Comparison of ENCODE assay signal across 15 cellular contexts in the genomic region with DNA sequence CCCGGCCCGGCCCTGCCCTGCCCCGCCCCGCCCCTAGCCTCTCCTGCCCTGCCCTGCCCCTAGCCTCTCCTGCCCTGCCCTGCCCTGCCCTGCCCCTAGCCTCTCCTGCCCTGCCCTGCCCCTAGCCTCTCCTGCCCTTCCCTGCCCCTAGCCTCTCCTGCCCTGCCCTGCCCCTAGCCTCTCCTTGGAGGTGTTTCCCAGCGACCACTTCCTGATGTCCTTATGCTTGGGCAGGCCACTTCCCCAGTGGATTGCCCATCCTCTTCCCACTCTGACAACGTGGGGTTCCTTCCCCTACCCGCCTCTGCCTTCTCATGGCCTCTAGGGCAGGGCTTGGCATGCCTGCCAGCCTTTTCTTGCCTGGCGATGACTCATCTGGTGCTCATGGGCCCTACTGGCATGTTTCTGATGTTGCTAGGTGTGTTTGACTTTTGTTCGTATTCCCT. TPM values are rescaled to one million over a fixed set of nuclear protein-coding genes. Genes with fewer than 3 reads are reported as not detected.
DNase-seq lines count a peak whose midpoint lies in the region; ATAC-seq and TF ChIP-seq lines count a peak whose summit lies in the region.
"Had no signal": no experiment of that assay in that cellular context is flagged by ENCODE, and none has a peak within 500 bp of the region (broad histone marks: within the 10 kb centered on the region; RNA-seq: fewer than 3 reads in every experiment).

No MANE protein-coding gene starts in this region.

- H3K4me1 Mint-ChIP-seq in activated naive CD4-positive, alpha-beta T cell treated with anti-CD3 and anti-CD28 coated beads, Interleukin-2, amount 10 ng/mL, durations not matched to agents 7 days and 5 days = no peaks in the 10 kb centered on the region
- H3K4me1 Mint-ChIP-seq: WTC11 had no signal

- intact Hi-C loops in posterior vena cava (cut with DNase I) = loop anchor here in 1 of 2 donors (10.0 kb wide), 1 partner anchor 735 kb away; no protein-coding TSS in a partner anchor

- H3K4me3 ChIP-seq in MG63 = no peak overlapping the region
- no peak overlapping the region for H3K4me3 ChIP-seq in duodenal mucosa (ENCODE audit: low read depth in 1 of 2, low read length in 2 of 2)
- H3K4me3 ChIP-seq: tibial artery had no signal

- H3K27me3 Mint-ChIP-seq in activated naive CD4-positive, alpha-beta T cell treated with anti-CD3 and anti-CD28 coated beads, Interleukin-2, amount 10 ng/mL, durations not matched to agents 7 days and 5 days = no peaks in the 10 kb centered on the region

- DNase-seq in Daoy (ENCODE audit: low read depth) (peak; percentile 79), MG63 (peak; percentile 93), omental fat pad (ENCODE audit: low spot score) (no peak), putamen (ENCODE audit: low spot score) (no peak), NCI-H2227 treated with DMSO at 0.1 percent for 48 hours (lab: John Stamatoyannopoulos, UW) (no peak), posterior vena cava (ENCODE audit: low spot score) (no peak)
- no peak for DNase-seq in activated naive CD4-positive, alpha-beta T cell treated with anti-CD3 and anti-CD28 coated beads, Interleukin-2, amount 10 ng/mL, durations not matched to agents 7 days and 5 days
- DNase-seq: activated T-cell treated with anti-CD3 and anti-CD28 coated beads, Interleukin-2, amount 50 U/mL, for 4 hours; foreskin melanocyte; NCI-H1694 treated with DMSO at 0.1 percent for 48 hours; OCI-M1 had no signal

- H3K9ac ChIP-seq in duodenal mucosa (ENCODE audit: low read depth in 1 of 2, low read length in 2 of 2) = no peak overlapping the region

- no peaks in the 10 kb centered on the region for H3K9me3 ChIP-seq in MG63
- H3K9me3 ChIP-seq in duodenal mucosa (ENCODE audit: control insufficient read depth in 1 of 2, low read length in 2 of 2) = no peaks in the 10 kb centered on the region
- H3K9me3 ChIP-seq: tibial artery had no signal

- H3K36me3 ChIP-seq in MG63 (no peaks in the 10 kb centered on the region), duodenal mucosa (ENCODE audit: control insufficient read depth in 1 of 2, insufficient read depth in 2 of 2, low read length in 2 of 2) (peaks cover 5 to 42% of the 10 kb centered on the region in 2 donors)

- no peak for TF ChIP-seq CTCF in omental fat pad (IDR thresholded peaks at IDR 0.05)

- no peaks in the 10 kb centered on the region for H3K27me3 ChIP-seq in MG63
- H3K27me3 ChIP-seq in duodenal mucosa (ENCODE audit: control insufficient read depth in 1 of 2, insufficient read depth in 2 of 2, low read length in 2 of 2) = no peaks in the 10 kb centered on the region
- H3K27me3 ChIP-seq: tibial artery had no signal

- H3K9me3 Mint-ChIP-seq in activated naive CD4-positive, alpha-beta T cell treated with anti-CD3 and anti-CD28 coated beads, Interleukin-2, amount 10 ng/mL, durations not matched to agents 7 days and 5 days = no peaks in the 10 kb centered on the region
- H3K9me3 Mint-ChIP-seq: activated T-cell treated with anti-CD3 and anti-CD28 coated beads, Interleukin-2, amount 50 U/mL, for 4 hours; WTC11 had no signal

- no peak overlapping the region for H3K4me3 Mint-ChIP-seq in activated naive CD4-positive, alpha-beta T cell treated with anti-CD3 and anti-CD28 coated beads, Interleukin-2, amount 10 ng/mL, durations not matched to agents 7 days and 5 days
- H3K4me3 Mint-ChIP-seq: activated T-cell treated with anti-CD3 and anti-CD28 coated beads, Interleukin-2, amount 50 U/mL, for 4 hours; WTC11 had no signal

- CTCF ChIA-PET in activated naive CD4-positive, alpha-beta T cell treated with anti-CD3 and anti-CD28 coated beads, Interleukin-2, amount 10 ng/mL, durations not matched to agents 7 days and 5 days (lab: Charles Lee) = interaction anchor here (1.2 to 1.6 kb wide), 2 partner anchors 15 to 170 kb away, joined by 3 to 6 read pairs; no protein-coding TSS in a partner anchor

- peak overlapping the region; percentile 68 for H3K27ac ChIP-seq in duodenal mucosa (ENCODE audit: low read depth, low read length)
- H3K27ac ChIP-seq: tibial artery had no signal

- H3K4me1 ChIP-seq in duodenal mucosa (ENCODE audit: control insufficient read depth in 1 of 2, insufficient read depth in 2 of 2, low read length in 2 of 2) = peaks cover 0 to 9% of the 10 kb centered on the region in 2 donors
- H3K4me1 ChIP-seq: tibial artery had no signal

- peak; percentile 72 for ATAC-seq in omental fat pad (ENCODE audit: low FRiP score)
- ATAC-seq: activated T-cell treated with anti-CD3 and anti-CD28 coated beads, Interleukin-2, amount 50 U/mL, for 4 hours; left lobe of liver; WTC11 had no signal

- no peak overlapping the region for H3K27ac Mint-ChIP-seq in activated naive CD4-positive, alpha-beta T cell treated with anti-CD3 and anti-CD28 coated beads, Interleukin-2, amount 10 ng/mL, durations not matched to agents 7 days and 5 days
- H3K27ac Mint-ChIP-seq: WTC11 had no signal

- peaks cover 3% of the 10 kb centered on the region for H3K36me3 Mint-ChIP-seq in activated naive CD4-positive, alpha-beta T cell treated with anti-CD3 and anti-CD28 coated beads, Interleukin-2, amount 10 ng/mL, durations not matched to agents 7 days and 5 days

RNA-seq across cellular contexts. Expression of a gene that starts 21.2 kb away (rescaled TPM):
- 22.6 and 27.0 TPM in 2 replicates for total RNA-seq in Daoy (2014; rRNA removed; shearing (Covaris generic))
- total RNA-seq in MG63 (2014; rRNA removed; shearing (Covaris generic); ENCODE audit: low replicate concordance) = 1.4 and 2.6 TPM in 2 replicates
- total RNA-seq in omental fat pad (100 to 1,000 TPM; 218 to 456 (median 415) TPM), posterior vena cava (10 to 100 TPM; 22.1 to 23.2 TPM)

RNA-seq across cellular contexts. Expression of a gene that starts 24.6 kb away (rescaled TPM):
- 19.9 and 21.0 TPM in 2 replicates for total RNA-seq in Daoy (2014; rRNA removed; shearing (Covaris generic))
- total RNA-seq in MG63 (2014; rRNA removed; shearing (Covaris generic); ENCODE audit: low replicate concordance) = 6.6 and 10.0 TPM in 2 replicates
- total RNA-seq in omental fat pad = 100 to 1,000 TPM in 2 of 4 donors, 10 to 100 TPM in 2; 42.4 to 114 (median 91.6) TPM
- 10 to 100 TPM; 56.6 to 57.4 TPM for total RNA-seq in posterior vena cava

Comparison
In these comparisons a context has a peak if more than half of its experiments do, and no peak if none do; other contexts are left out.
1. DNase-seq: peak in Daoy (single experiment) and MG63 (single experiment); none in omental fat pad (single experiment), activated naive CD4-positive, alpha-beta T cell treated with anti-CD3 and anti-CD28 coated beads, Interleukin-2, amount 10 ng/mL, durations not matched to agents 7 days and 5 days (single experiment), putamen (single experiment), NCI-H2227 treated with DMSO at 0.1 percent for 48 hours (single experiment) and posterior vena cava (single experiment).